27 cellular contexts compared by ENCODE assay signal in genomic region chr1:56179571-56179970, GRCh38.
"Had no signal": no experiment of that assay in that cellular context is flagged by ENCODE, and none has a peak within 500 bp of the region (broad histone marks: within the 10 kb centered on the region; RNA-seq: fewer than 3 reads in every experiment).

No MANE protein-coding gene starts in this region.

- H3K36me3 Mint-ChIP-seq: immature natural killer cell; memory B cell; mesothelial cell of epicardium; naive B cell; neural progenitor cell; stimulated activated effector memory CD8-positive, alpha-beta T cell treated with anti-CD3 and anti-CD28 coated beads, Interleukin-12 subunit alpha, Interleukin-12 subunit beta, amount 100 ng/mL, for 72 hours had no signal

- H3K9me3 ChIP-seq: esophagus squamous epithelium, lower lobe of right lung, mucosa of descending colon, prostate gland, right atrium auricular region, sigmoid colon, stomach, thyroid gland, vagina had no signal

- H3K27me3 ChIP-seq: esophagus squamous epithelium, neural progenitor cell, right atrium auricular region, sigmoid colon, stomach, thyroid gland, vagina had no signal

- H3K9me3 Mint-ChIP-seq: memory B cell; naive B cell; nephron; neural progenitor cell; stimulated activated effector memory CD8-positive, alpha-beta T cell treated with anti-CD3 and anti-CD28 coated beads, Interleukin-12 subunit alpha, Interleukin-12 subunit beta, amount 100 ng/mL, for 72 hours had no signal

- H3K4me3 Mint-ChIP-seq: effector memory CD8-positive, alpha-beta T cell; immature natural killer cell; memory B cell; mesothelial cell of epicardium; naive B cell; nephron; neural progenitor cell; stimulated activated effector memory CD8-positive, alpha-beta T cell treated with anti-CD3 and anti-CD28 coated beads, Interleukin-12 subunit alpha, Interleukin-12 subunit beta, amount 100 ng/mL, for 72 hours had no signal

- H3K36me3 ChIP-seq: esophagus squamous epithelium, lower lobe of right lung, neural progenitor cell, prostate gland, right atrium auricular region, sigmoid colon, stomach, thyroid gland, vagina had no signal

- H3K27me3 Mint-ChIP-seq: effector memory CD8-positive, alpha-beta T cell; memory B cell had no signal

- ATAC-seq: effector memory CD8-positive, alpha-beta T cell; left ventricle myocardium superior; lower lobe of right lung; mucosa of descending colon; stimulated activated effector memory CD8-positive, alpha-beta T cell treated with anti-CD3 and anti-CD28 coated beads, Interleukin-12 subunit alpha, Interleukin-12 subunit beta, amount 100 ng/mL, for 72 hours had no signal

- H3K4me1 Mint-ChIP-seq: immature natural killer cell; memory B cell; naive B cell; stimulated activated effector memory CD8-positive, alpha-beta T cell treated with anti-CD3 and anti-CD28 coated beads, Interleukin-12 subunit alpha, Interleukin-12 subunit beta, amount 100 ng/mL, for 72 hours had no signal

- H3K4me2 ChIP-seq: neural progenitor cell had no signal

- H3K27ac ChIP-seq: esophagus squamous epithelium, lower lobe of right lung, neural progenitor cell, prostate gland, right atrium auricular region, stomach, thyroid gland, vagina had no signal

- DNase-seq: cortex of kidney; effector memory CD8-positive, alpha-beta T cell; erythroblast; esophagus squamous epithelium; hypothalamus; immature natural killer cell; islet precursor cell; left ventricle myocardium superior; lower lobe of right lung; mucosa of descending colon; naive B cell; nucleus accumbens; sigmoid colon; stimulated activated CD4-positive, alpha-beta T cell treated with anti-CD3 and anti-CD28 coated beads, Interleukin-2, amount 100 ng/mL, for 24 hours; stimulated activated CD4-positive, alpha-beta T cell treated with anti-CD3 and anti-CD28 coated beads, Interleukin-4, amount 100 ng/mL, for 24 hours; stimulated activated naive CD4-positive, alpha-beta T cell treated with Interleukin-2 at 50 U/mL for 16 hours; stomach; thyroid gland; trophoblast cell had no signal

- H3K4me1 ChIP-seq: lower lobe of right lung, prostate gland, right atrium auricular region had no signal

- H2AFZ ChIP-seq: neural progenitor cell had no signal

- H3K27ac Mint-ChIP-seq: effector memory CD8-positive, alpha-beta T cell; immature natural killer cell; memory B cell; mesothelial cell of epicardium; naive B cell; nephron; neural progenitor cell; stimulated activated effector memory CD8-positive, alpha-beta T cell treated with anti-CD3 and anti-CD28 coated beads, Interleukin-12 subunit alpha, Interleukin-12 subunit beta, amount 100 ng/mL, for 72 hours had no signal

- H3K9ac ChIP-seq: neural progenitor cell had no signal

- H3K4me3 ChIP-seq: esophagus squamous epithelium, mucosa of descending colon, neural progenitor cell, prostate gland, right atrium auricular region, sigmoid colon, stomach, thyroid gland, vagina had no signal
